ENCODE assay signal across 1 cellular context in the genomic region with DNA sequence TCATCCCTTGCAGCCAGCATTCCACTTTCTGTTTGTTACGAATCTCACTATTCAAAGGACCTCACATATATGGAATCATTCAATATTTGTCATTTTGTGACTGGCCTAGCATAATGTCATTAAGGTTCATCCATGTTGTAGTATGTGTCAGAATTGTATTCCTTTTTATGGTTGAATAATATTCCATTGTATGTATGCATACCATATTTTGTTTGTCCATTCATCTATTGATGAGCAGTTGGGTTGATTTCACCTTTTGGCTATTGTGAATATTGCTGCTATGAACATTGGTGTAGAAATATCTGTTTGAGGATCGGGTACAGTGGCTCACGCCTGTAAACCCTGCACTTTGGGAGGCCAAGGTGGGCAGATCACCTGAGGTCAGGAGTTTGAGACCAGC.
TF ChIP-seq lines count a peak whose summit lies in the region.

No MANE protein-coding gene starts in this region.

TF ChIP-seq in H1, 55 proteins besides CTCF, POLR2A, EP300 and RAD21 (continued from another document):
- TF ChIP-seq SAP30 (IDR thresholded peaks at IDR 0.05; ENCODE audit: insufficient read depth, insufficient replicate concordance, low read length) (no peak), ASH2L (IDR thresholded peaks at IDR 0.05; ENCODE audit: low read length) (no peak), TBP (IDR thresholded peaks at IDR 0.05; ENCODE audit: low read depth, low read length) (no peak), PHF8 (conservative IDR thresholded peaks at IDR 0.05; ENCODE audit: low read depth, low read length) (no peak), FOSL1 (IDR thresholded peaks at IDR 0.05; ENCODE audit: insufficient read depth, low read depth, low read length) (no peak), POLR2AphosphoS5 (IDR thresholded peaks at IDR 0.05; ENCODE audit: low read depth, low read length) (no peak), GABPA (IDR thresholded peaks at IDR 0.05; ENCODE audit: borderline replicate concordance, insufficient read depth, low read length) (no peak)
- TF ChIP-seq, protein P1, sequence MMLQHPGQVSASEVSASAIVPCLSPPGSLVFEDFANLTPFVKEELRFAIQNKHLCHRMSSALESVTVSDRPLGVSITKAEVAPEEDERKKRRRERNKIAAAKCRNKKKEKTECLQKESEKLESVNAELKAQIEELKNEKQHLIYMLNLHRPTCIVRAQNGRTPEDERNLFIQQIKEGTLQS (IDR thresholded peaks at IDR 0.05; ENCODE audit: insufficient read depth, low read depth, low read length): no peak
- TF ChIP-seq, protein P2, sequence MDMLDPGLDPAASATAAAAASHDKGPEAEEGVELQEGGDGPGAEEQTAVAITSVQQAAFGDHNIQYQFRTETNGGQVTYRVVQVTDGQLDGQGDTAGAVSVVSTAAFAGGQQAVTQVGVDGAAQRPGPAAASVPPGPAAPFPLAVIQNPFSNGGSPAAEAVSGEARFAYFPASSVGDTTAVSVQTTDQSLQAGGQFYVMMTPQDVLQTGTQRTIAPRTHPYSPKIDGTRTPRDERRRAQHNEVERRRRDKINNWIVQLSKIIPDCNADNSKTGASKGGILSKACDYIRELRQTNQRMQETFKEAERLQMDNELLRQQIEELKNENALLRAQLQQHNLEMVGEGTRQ (IDR thresholded peaks at IDR 0.05; ENCODE audit: low read length): no peak
